In genomic region chr10:34808789-34809745, GRCh38 we compare ENCODE assay signal across 9 cellular contexts. TPM values are rescaled to one million over a fixed set of nuclear protein-coding genes. Genes with fewer than 3 reads are reported as not detected.
DNase-seq lines count a peak whose midpoint lies in the region; ATAC-seq lines count a peak whose summit lies in the region.
"Had no signal": no experiment of that assay in that cellular context is flagged by ENCODE, and none has a peak within 500 bp of the region (broad histone marks: within the 10 kb centered on the region; RNA-seq: fewer than 3 reads in every experiment).

No MANE protein-coding gene starts in this region.

- no peak overlapping the region for H3K9ac ChIP-seq in iPS-15b (ENCODE audit: low read depth, low read length)

- no peak overlapping the region for H3K27ac Mint-ChIP-seq in activated CD4-positive, alpha-beta T cell treated with anti-CD3 and anti-CD28 coated beads, Interleukin-2, amount 10 ng/mL, durations not matched to agents 7 days and 5 days

- peak overlapping the region; percentile 81 for H3K27ac ChIP-seq in temporal lobe (ENCODE audit: low read depth, low read length)
- H3K27ac ChIP-seq: neutrophil had no signal

- CTCF ChIA-PET in activated CD4-positive, alpha-beta T cell treated with anti-CD3 and anti-CD28 coated beads, Interleukin-2, amount 10 ng/mL, durations not matched to agents 7 days and 5 days (lab: Charles Lee): interaction anchor here (0.6 kb wide), 1 partner anchor 16 kb away, joined by 3 read pairs; no protein-coding TSS in a partner anchor

- DNase-seq in ELR (ENCODE audit: low read depth): peak; percentile 36
- peak; percentile 19 for DNase-seq in SK-MEL-5 (ENCODE audit: low read depth, low spot score)
- DNase-seq in NCI-H1930 (lab: John Stamatoyannopoulos, UW): no peak
- DNase-seq in activated CD4-positive, alpha-beta T cell treated with anti-CD3 and anti-CD28 coated beads, Interleukin-2, amount 10 ng/mL, durations not matched to agents 7 days and 5 days: no peak
- DNase-seq in SW480 (ENCODE audit: low spot score): no peak

- peaks cover 22% of the 10 kb centered on the region for H3K4me1 ChIP-seq in iPS-15b (ENCODE audit: control insufficient read depth, insufficient read depth, low read length)

- peaks cover 51% of the 10 kb centered on the region for H3K27me3 Mint-ChIP-seq in activated CD4-positive, alpha-beta T cell treated with anti-CD3 and anti-CD28 coated beads, Interleukin-2, amount 10 ng/mL, durations not matched to agents 7 days and 5 days

- POLR2A ChIA-PET in activated CD4-positive, alpha-beta T cell treated with anti-CD3 and anti-CD28 coated beads, Interleukin-2, amount 10 ng/mL, durations not matched to agents 7 days and 5 days (lab: Charles Lee): no interaction called here

- peaks cover 2% of the 10 kb centered on the region for H3K36me3 ChIP-seq in iPS-15b (ENCODE audit: control insufficient read depth, insufficient read depth, low read length)
- H3K36me3 ChIP-seq: neutrophil had no signal

- peak; percentile 71 for ATAC-seq in HG02678 (IDR thresholded peaks at IDR 0.05; ENCODE audit: unreplicated experiment)

- H3K36me3 Mint-ChIP-seq in activated CD4-positive, alpha-beta T cell treated with anti-CD3 and anti-CD28 coated beads, Interleukin-2, amount 10 ng/mL, durations not matched to agents 7 days and 5 days (ENCODE audit: low read depth): no peaks in the 10 kb centered on the region

- H3K9me3 Mint-ChIP-seq in activated CD4-positive, alpha-beta T cell treated with anti-CD3 and anti-CD28 coated beads, Interleukin-2, amount 10 ng/mL, durations not matched to agents 7 days and 5 days: no peaks in the 10 kb centered on the region

- peak overlapping the region; percentile 41 for H3K4me3 ChIP-seq in iPS-15b (ENCODE audit: low read depth, low read length)

- H3K9me3 ChIP-seq in iPS-15b (ENCODE audit: control insufficient read depth, insufficient read depth, low read length): no peaks in the 10 kb centered on the region
- H3K9me3 ChIP-seq: neutrophil had no signal

- peaks cover 9% of the 10 kb centered on the region for H3K4me1 Mint-ChIP-seq in activated CD4-positive, alpha-beta T cell treated with anti-CD3 and anti-CD28 coated beads, Interleukin-2, amount 10 ng/mL, durations not matched to agents 7 days and 5 days

- in situ Hi-C loops in SK-MEL-5 (cut with HindIII; ENCODE audit: low pct_unique_long_range_greater_than_20kb, low sequenced_read_pairs): no loop called here

- no peak overlapping the region for H3K4me3 Mint-ChIP-seq in activated CD4-positive, alpha-beta T cell treated with anti-CD3 and anti-CD28 coated beads, Interleukin-2, amount 10 ng/mL, durations not matched to agents 7 days and 5 days

- H3K27me3 ChIP-seq in iPS-15b (ENCODE audit: control insufficient read depth, insufficient read depth, low read length): no peaks in the 10 kb centered on the region

RNA-seq across cellular contexts. Expression of gene PARD3, which starts 6.0 kb away (rescaled TPM):
- total RNA-seq in SK-MEL-5 (2014; rRNA removed; shearing (Covaris generic)): 42.4 and 44.2 TPM in 2 replicates
- polyA plus RNA-seq in SK-MEL-5 (2015; cell fraction: cytosol; rRNA removed): 25.6 and 36.2 TPM in 2 replicates
- 19.6 and 22.1 TPM in 2 replicates for polyA plus RNA-seq in SK-MEL-5 (2015; cell fraction: nucleus; rRNA removed)
- total RNA-seq in temporal lobe: 13.3 TPM
- 1 to 10 TPM; 1.0 to 1.2 TPM for total RNA-seq in activated CD4-positive, alpha-beta T cell treated with anti-CD3 and anti-CD28 coated beads, Interleukin-2, amount 10 ng/mL, durations not matched to agents 7 days and 5 days

Comparison
In these comparisons a context has a peak if more than half of its experiments do, and no peak if none do; other contexts are left out.
1. DNase-seq: peak in ELR (single experiment) and SK-MEL-5 (single experiment); none in NCI-H1930 (0 of 2), activated CD4-positive, alpha-beta T cell treated with anti-CD3 and anti-CD28 coated beads, Interleukin-2, amount 10 ng/mL, durations not matched to agents 7 days and 5 days (single experiment) and SW480 (single experiment).